Comparison of ENCODE assay signal across 16 cellular contexts in genomic region chr10:71533936-71534335, GRCh38.
DNase-seq lines count a peak whose midpoint lies in the region; ATAC-seq and TF ChIP-seq lines count a peak whose summit lies in the region.
"Had no signal": no experiment of that assay in that cellular context is flagged by ENCODE, and none has a peak within 500 bp of the region (broad histone marks: within the 10 kb centered on the region; RNA-seq: fewer than 3 reads in every experiment).

No MANE protein-coding gene starts in this region.

- intact Hi-C loops in PC-3 (cut with micrococcal nuclease), result no loop called here

- no peaks in the 10 kb centered on the region for H3K9me2 ChIP-seq in PC-3 (replicated peaks; ENCODE audit: low read length)

- H3K9me3 Mint-ChIP-seq in activated naive CD8-positive, alpha-beta T cell treated with anti-CD3 and anti-CD28 coated beads, Interleukin-2, amount 50 U/mL, for 24 hours, result no peaks in the 10 kb centered on the region
- peaks cover 1% of the 10 kb centered on the region for H3K9me3 Mint-ChIP-seq in activated naive CD8-positive, alpha-beta T cell treated with anti-CD3 and anti-CD28 coated beads for 36 hours
- no peaks in the 10 kb centered on the region for H3K9me3 Mint-ChIP-seq in activated T-helper 17 cell treated with anti-CD3 and anti-CD28 coated beads, Interleukin-2, amount 50 U/mL, for 72 hours
- H3K9me3 Mint-ChIP-seq in mesothelial cell of epicardium, result no peaks in the 10 kb centered on the region
- H3K9me3 Mint-ChIP-seq: CD4-positive, alpha-beta T cell; HFFc6 had no signal

- H3K27ac Mint-ChIP-seq in activated naive CD8-positive, alpha-beta T cell treated with anti-CD3 and anti-CD28 coated beads, Interleukin-2, amount 50 U/mL, for 24 hours, result peak overlapping the region; percentile 49
- no peak overlapping the region for H3K27ac Mint-ChIP-seq in activated naive CD8-positive, alpha-beta T cell treated with anti-CD3 and anti-CD28 coated beads for 36 hours
- H3K27ac Mint-ChIP-seq in activated T-helper 17 cell treated with anti-CD3 and anti-CD28 coated beads, Interleukin-2, amount 50 U/mL, for 72 hours, result peak overlapping the region; percentile 41
- peak overlapping the region; percentile 74 for H3K27ac Mint-ChIP-seq in mesothelial cell of epicardium
- H3K27ac Mint-ChIP-seq: B cell; CD4-positive, alpha-beta T cell; HFFc6 had no signal

- no peak overlapping the region for H3K27ac ChIP-seq in osteoblast (ENCODE audit: low read depth, low read length)
- H3K27ac ChIP-seq in PC-3 (ENCODE audit: low read length), result no peak overlapping the region
- H3K27ac ChIP-seq: HL-60 had no signal

- no peak overlapping the region for H3K4me3 Mint-ChIP-seq in activated naive CD8-positive, alpha-beta T cell treated with anti-CD3 and anti-CD28 coated beads, Interleukin-2, amount 50 U/mL, for 24 hours
- no peak overlapping the region for H3K4me3 Mint-ChIP-seq in activated naive CD8-positive, alpha-beta T cell treated with anti-CD3 and anti-CD28 coated beads for 36 hours
- no peak overlapping the region for H3K4me3 Mint-ChIP-seq in activated T-helper 17 cell treated with anti-CD3 and anti-CD28 coated beads, Interleukin-2, amount 50 U/mL, for 72 hours
- no peak overlapping the region for H3K4me3 Mint-ChIP-seq in mesothelial cell of epicardium
- H3K4me3 Mint-ChIP-seq: B cell; CD4-positive, alpha-beta T cell; HFFc6 had no signal

- ATAC-seq in activated naive CD8-positive, alpha-beta T cell treated with anti-CD3 and anti-CD28 coated beads, Interleukin-2, amount 50 U/mL, for 24 hours, result no peak
- ATAC-seq in activated T-helper 17 cell treated with anti-CD3 and anti-CD28 coated beads, Interleukin-2, amount 50 U/mL, for 72 hours (replicated peaks), result no peak
- ATAC-seq in PC-3, result no peak

- no peaks in the 10 kb centered on the region for H3K27me3 Mint-ChIP-seq in activated naive CD8-positive, alpha-beta T cell treated with anti-CD3 and anti-CD28 coated beads, Interleukin-2, amount 50 U/mL, for 24 hours
- no peaks in the 10 kb centered on the region for H3K27me3 Mint-ChIP-seq in activated naive CD8-positive, alpha-beta T cell treated with anti-CD3 and anti-CD28 coated beads for 36 hours
- no peaks in the 10 kb centered on the region for H3K27me3 Mint-ChIP-seq in activated T-helper 17 cell treated with anti-CD3 and anti-CD28 coated beads, Interleukin-2, amount 50 U/mL, for 72 hours
- H3K27me3 Mint-ChIP-seq in mesothelial cell of epicardium (ENCODE audit: low read depth), result no peaks in the 10 kb centered on the region
- H3K27me3 Mint-ChIP-seq: B cell; CD4-positive, alpha-beta T cell had no signal

- H3K79me2 ChIP-seq in osteoblast (ENCODE audit: insufficient read depth, low read length), result no peaks in the 10 kb centered on the region
- H3K79me2 ChIP-seq in PC-3 (ENCODE audit: low read length), result no peaks in the 10 kb centered on the region

- H3K9ac ChIP-seq in PC-3 (ENCODE audit: low read length), result no peak overlapping the region

- H3F3A ChIP-seq in PC-3 (ENCODE audit: low read length, unreplicated experiment), result no peaks in the 10 kb centered on the region

- H3K4me3 ChIP-seq in osteoblast (ENCODE audit: insufficient read depth, low read length) (no peak overlapping the region), PC-3 (ENCODE audit: low read length) (no peak overlapping the region)

- H3K9me3 ChIP-seq in osteoblast (ENCODE audit: low read depth, low read length) (no peaks in the 10 kb centered on the region), PC-3 (ENCODE audit: low read length) (no peaks in the 10 kb centered on the region)

- H3K27me3 ChIP-seq in osteoblast (ENCODE audit: insufficient read depth, low read length) (peaks cover 5% of the 10 kb centered on the region), PC-3 (ENCODE audit: low read length) (peaks cover 11% of the 10 kb centered on the region)

- H3K4me1 ChIP-seq in osteoblast (ENCODE audit: insufficient read depth, low read length) (no peaks in the 10 kb centered on the region), PC-3 (ENCODE audit: insufficient read depth, low read length) (no peaks in the 10 kb centered on the region)

- POLR2A ChIA-PET in PC-3 (lab: Charles Lee; ENCODE audit: unreplicated experiment), result no interaction called here

- no TSS peak for BruUV-seq in PC-3 (replicated peaks; lab: Mats Ljungman, UMichigan)

- peaks cover 44% of the 10 kb centered on the region for H3K4me1 Mint-ChIP-seq in activated naive CD8-positive, alpha-beta T cell treated with anti-CD3 and anti-CD28 coated beads, Interleukin-2, amount 50 U/mL, for 24 hours
- peaks cover 16% of the 10 kb centered on the region for H3K4me1 Mint-ChIP-seq in activated naive CD8-positive, alpha-beta T cell treated with anti-CD3 and anti-CD28 coated beads for 36 hours
- H3K4me1 Mint-ChIP-seq in activated T-helper 17 cell treated with anti-CD3 and anti-CD28 coated beads, Interleukin-2, amount 50 U/mL, for 72 hours, result peaks cover 18% of the 10 kb centered on the region
- peaks cover 53% of the 10 kb centered on the region for H3K4me1 Mint-ChIP-seq in mesothelial cell of epicardium
- H3K4me1 Mint-ChIP-seq: B cell had no signal

- DNase-seq in activated naive CD8-positive, alpha-beta T cell treated with anti-CD3 and anti-CD28 coated beads, Interleukin-2, amount 50 U/mL, for 24 hours, result no peak
- no peak for DNase-seq in activated naive CD8-positive, alpha-beta T cell treated with anti-CD3 and anti-CD28 coated beads for 36 hours
- DNase-seq in mesothelial cell of epicardium (ENCODE audit: low spot score in 2 of 2, unreplicated experiment in 2 of 2) (no peak), osteoblast (ENCODE audit: insufficient read length, low spot score, missing footprints) (peak; percentile 83), NCI-H1694 treated with DMSO at 0.1 percent for 48 hours (lab: John Stamatoyannopoulos, UW) (no peak), PC-3 (no peak)
- DNase-seq: ACHN; C1 segment of cervical spinal cord; Calu3; CD4-positive, alpha-beta T cell; DMS 273 treated with DMSO at 0.1 percent for 48 hours; HCEC 1CT; HFFc6 had no signal

- H3K36me3 ChIP-seq in osteoblast (ENCODE audit: insufficient read depth, low read length), result no peaks in the 10 kb centered on the region
- no peaks in the 10 kb centered on the region for H3K36me3 ChIP-seq in PC-3 (ENCODE audit: low read depth, low read length)

- H2AFZ ChIP-seq in osteoblast (ENCODE audit: low read length), result no peak overlapping the region
- H2AFZ ChIP-seq in PC-3 (ENCODE audit: low read length), result no peak overlapping the region

- CTCF ChIA-PET in PC-3 (lab: Charles Lee), result no interaction called here

- TF ChIP-seq CTCF in mesothelial cell of epicardium (IDR thresholded peaks at IDR 0.05; ENCODE audit: unreplicated experiment), result no peak
- no peak for TF ChIP-seq CTCF in osteoblast (IDR thresholded peaks at IDR 0.05; ENCODE audit: extremely low read depth, low read depth, low read length)
- TF ChIP-seq CTCF in PC-3 (conservative IDR thresholded peaks at IDR 0.05; ENCODE audit: low read depth, low read length), result no peak

- H3K36me3 Mint-ChIP-seq in activated naive CD8-positive, alpha-beta T cell treated with anti-CD3 and anti-CD28 coated beads, Interleukin-2, amount 50 U/mL, for 24 hours (ENCODE audit: low read depth), result peaks cover 2% of the 10 kb centered on the region
- H3K36me3 Mint-ChIP-seq in activated naive CD8-positive, alpha-beta T cell treated with anti-CD3 and anti-CD28 coated beads for 36 hours, result no peaks in the 10 kb centered on the region
- H3K36me3 Mint-ChIP-seq in activated T-helper 17 cell treated with anti-CD3 and anti-CD28 coated beads, Interleukin-2, amount 50 U/mL, for 72 hours (ENCODE audit: low read depth), result no peaks in the 10 kb centered on the region
- H3K36me3 Mint-ChIP-seq in mesothelial cell of epicardium, result no peaks in the 10 kb centered on the region

- H3K4me2 ChIP-seq in osteoblast (ENCODE audit: insufficient read depth, low read length) (no peak overlapping the region), PC-3 (ENCODE audit: low read length) (no peak overlapping the region)

- no peaks in the 10 kb centered on the region for H4K20me1 ChIP-seq in osteoblast (ENCODE audit: insufficient read depth, low read length)
- no peaks in the 10 kb centered on the region for H4K20me1 ChIP-seq in PC-3 (ENCODE audit: low read length)
